Comparison of ENCODE assay signal across 15 cellular contexts in genomic region chr19:8640402-8641004, GRCh38. TPM values are rescaled to one million over a fixed set of nuclear protein-coding genes. Genes with fewer than 3 reads are reported as not detected.
DNase-seq lines count a peak whose midpoint lies in the region; TF ChIP-seq lines count a peak whose summit lies in the region.
"Had no signal": no experiment of that assay in that cellular context is flagged by ENCODE, and none has a peak within 500 bp of the region (broad histone marks: within the 10 kb centered on the region; RNA-seq: fewer than 3 reads in every experiment).

No MANE protein-coding gene starts in this region.

- peak; percentile 88 for DNase-seq in GF-D8 (lab: John Stamatoyannopoulos, UW)
- peak; percentile 94 for DNase-seq in SKM-1 treated with dmso at 0.1 percent for 144 hours (lab: John Stamatoyannopoulos, UW; ENCODE audit: unreplicated experiment)
- peak; percentile 36 for DNase-seq in left ventricle myocardium inferior
- DNase-seq in putamen (ENCODE audit: low spot score), result peak; percentile 11
- DNase-seq in ecto neural progenitor cell (ENCODE audit: low spot score), result no peak
- no peak for DNase-seq in activated naive CD4-positive, alpha-beta T cell (lab: John Stamatoyannopoulos, UW)
- no peak for DNase-seq in iPS-NIHi11 (ENCODE audit: low spot score)
- DNase-seq in kidney glomerular epithelial cell (lab: John Stamatoyannopoulos, UW), result no peak
- DNase-seq: central memory CD4-positive, alpha-beta T cell; esophagus squamous epithelium; NCI-H446 treated with DMSO at 0.1 percent for 48 hours; SHP77 treated with DMSO at 0.1 percent for 48 hours; stimulated activated CD4-positive, alpha-beta T cell treated with anti-CD3 and anti-CD28 coated beads, Interleukin-15, amount 100 ng/mL, for 24 hours; stimulated activated CD8-positive, alpha-beta memory T cell treated with anti-CD3 and anti-CD28 coated beads, Interleukin-4, amount 100 ng/mL, for 48 hours had no signal

- peak overlapping the region; percentile 21 for H3K27ac ChIP-seq in left ventricle myocardium inferior (replicated peaks)

- no peaks in the 10 kb centered on the region for H3K4me1 ChIP-seq in left ventricle myocardium inferior

- H3K36me3 ChIP-seq in left ventricle myocardium inferior, result no peaks in the 10 kb centered on the region
- H3K36me3 ChIP-seq: esophagus squamous epithelium, MG63 had no signal

- H3K9me3 ChIP-seq in left ventricle myocardium inferior (replicated peaks), result peaks cover 18% of the 10 kb centered on the region
- H3K9me3 ChIP-seq: MG63 had no signal

- peaks cover 40% of the 10 kb centered on the region for H3K27me3 ChIP-seq in left ventricle myocardium inferior (ENCODE audit: low read depth)
- H3K27me3 ChIP-seq: esophagus squamous epithelium, MG63 had no signal

- H3K4me3 ChIP-seq in left ventricle myocardium inferior, result no peak overlapping the region
- H3K4me3 ChIP-seq: esophagus squamous epithelium, MG63 had no signal

- intact Hi-C loops in left ventricle myocardium inferior (cut with micrococcal nuclease), result no loop called here

- TF ChIP-seq CTCF in left ventricle myocardium inferior (IDR thresholded peaks at IDR 0.05; ENCODE audit: borderline replicate concordance), result no peak

RNA-seq across cellular contexts. Expression of gene NFILZ, which starts 10.1 kb away (rescaled TPM):
- not detected for total RNA-seq in left ventricle myocardium inferior
- total RNA-seq: esophagus squamous epithelium had no signal

RNA-seq across cellular contexts. Expression of gene ADAMTS10, which starts 30.0 kb away (rescaled TPM):
- total RNA-seq in left ventricle myocardium inferior, result 11.5 TPM

RNA-seq across cellular contexts. Expression of gene ACTL9, which starts 58.1 kb away (rescaled TPM):
- total RNA-seq in left ventricle myocardium inferior, result not detected
- total RNA-seq: esophagus squamous epithelium had no signal

Comparison
In these comparisons a context has a peak if more than half of its experiments do, and no peak if none do; other contexts are left out.
1. DNase-seq: peak in GF-D8 (single experiment), SKM-1 treated with dmso at 0.1 percent for 144 hours (single experiment), left ventricle myocardium inferior (single experiment) and putamen (single experiment); none in ecto neural progenitor cell (single experiment), activated naive CD4-positive, alpha-beta T cell (0 of 4), iPS-NIHi11 (single experiment) and kidney glomerular epithelial cell (single experiment).